1 cellular context compared by ENCODE assay signal in genomic region chr10:44980309-44981171, GRCh38.
TF ChIP-seq lines count a peak whose summit lies in the region.

No MANE protein-coding gene starts in this region.

TF ChIP-seq in SK-N-SH, 30 proteins besides CTCF, POLR2A, EP300 and RAD21 (continued from another document):
- TF ChIP-seq IRF3 (IDR thresholded peaks at IDR 0.05; ENCODE audit: low read depth, low read length), result no peak
- no peak for TF ChIP-seq MEF2A (IDR thresholded peaks at IDR 0.05; ENCODE audit: borderline replicate concordance, low read depth)
- TF ChIP-seq, protein P1, sequence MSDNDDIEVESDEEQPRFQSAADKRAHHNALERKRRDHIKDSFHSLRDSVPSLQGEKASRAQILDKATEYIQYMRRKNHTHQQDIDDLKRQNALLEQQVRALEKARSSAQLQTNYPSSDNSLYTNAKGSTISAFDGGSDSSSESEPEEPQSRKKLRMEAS (IDR thresholded peaks at IDR 0.05; ENCODE audit: low read depth), result no peak
- no peak for TF ChIP-seq YY1 (IDR thresholded peaks at IDR 0.05; ENCODE audit: low read depth)
